ENCODE assay signal across 12 cellular contexts in the genomic region with DNA sequence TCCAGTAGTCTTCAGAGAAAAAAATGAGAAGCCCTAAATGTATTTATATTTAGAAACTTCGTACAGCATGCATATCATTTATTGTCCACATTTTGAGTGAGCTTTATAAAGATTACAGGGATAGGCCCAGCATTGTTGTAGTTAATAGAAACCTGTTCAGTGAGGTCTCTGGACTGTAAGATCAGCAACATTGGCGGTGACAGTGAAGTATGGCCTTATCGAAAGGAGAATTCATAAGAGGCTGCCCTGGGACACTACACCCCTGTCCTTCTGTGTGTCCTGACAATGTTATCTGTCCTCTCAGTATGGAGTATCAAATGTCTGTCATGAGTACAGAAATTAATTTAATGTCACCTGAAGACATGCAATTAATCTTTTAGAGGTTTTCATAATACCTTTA. TPM values are rescaled to one million over a fixed set of nuclear protein-coding genes. Genes with fewer than 3 reads are reported as not detected.
"Had no signal": no experiment of that assay in that cellular context is flagged by ENCODE, and none has a peak within 500 bp of the region (broad histone marks: within the 10 kb centered on the region; RNA-seq: fewer than 3 reads in every experiment).

No MANE protein-coding gene starts in this region.

- H3K27me3 Mint-ChIP-seq: naive B cell had no signal

- H3K4me3 Mint-ChIP-seq: T-helper 2 cell treated with Interferon-gamma antibody and Interleukin-4, amounts not matched to agents 5 μg/mL and 100 μg/mL, for 36 hours had no signal

- H3K9me3 Mint-ChIP-seq: naive B cell; T-helper 2 cell treated with Interferon-gamma antibody and Interleukin-4, amounts not matched to agents 5 μg/mL and 100 μg/mL, for 36 hours had no signal

- H3K27ac Mint-ChIP-seq: T-helper 2 cell treated with Interferon-gamma antibody and Interleukin-4, amounts not matched to agents 5 μg/mL and 100 μg/mL, for 36 hours had no signal

- H3K9me3 ChIP-seq: tibial artery had no signal

- H3K4me3 ChIP-seq: tibial artery had no signal

- H3K27ac ChIP-seq: tibial artery had no signal

- H3K27me3 ChIP-seq: tibial artery had no signal

- DNase-seq: activated CD4-positive, alpha-beta T cell treated with anti-CD3 and anti-CD28 coated beads, Interleukin-2, amount 50 U/mL, for 48 hours; activated CD4-positive, CD25-positive, alpha-beta regulatory T cell treated with anti-CD3 and anti-CD28 coated beads, Interleukin-2, amount 50 U/mL, for 72 hours; activated naive CD4-positive, alpha-beta T cell; activated T-cell treated with anti-CD3 and anti-CD28 coated beads, Interleukin-2, amount 50 U/mL, for 48 hours; hippocampal formation; midbrain; naive B cell; right cardiac atrium; small intestine; tibial artery had no signal

RNA-seq across cellular contexts. Expression of gene SHH, which starts 57.2 kb away (rescaled TPM):
- total RNA-seq: lower leg skin, right cardiac atrium had no signal
- polyA plus RNA-seq: right cardiac atrium had no signal
